ENCODE assay signal across 1 cellular context in genomic region chr2:164514491-164514890, GRCh38.
TF ChIP-seq lines count a peak whose summit lies in the region.

No MANE protein-coding gene starts in this region.

TF ChIP-seq in HepG2, 621 proteins besides CTCF, POLR2A, EP300 and RAD21 (continued from another document and continues in another):
- TF ChIP-seq ATF3 (CRISPR knock-in tag; IDR thresholded peaks at IDR 0.05) (peak; percentile 77), ZNF724P (CRISPR knock-in tag; IDR thresholded peaks at IDR 0.05; ENCODE audit: borderline replicate concordance) (no peak), ATF7 (IDR thresholded peaks at IDR 0.05) (no peak), ATF7 (CRISPR knock-in tag; IDR thresholded peaks at IDR 0.05) (no peak), NAIF1 (CRISPR knock-in tag; IDR thresholded peaks at IDR 0.05; ENCODE audit: borderline replicate concordance) (no peak), ZBTB3 (CRISPR knock-in tag; IDR thresholded peaks at IDR 0.05; ENCODE audit: borderline replicate concordance, low read depth) (no peak), ZNF33A (CRISPR knock-in tag; IDR thresholded peaks at IDR 0.05; ENCODE audit: borderline replicate concordance) (no peak), ZNF317 (CRISPR knock-in tag; IDR thresholded peaks at IDR 0.05) (no peak), ZNF280B (CRISPR knock-in tag; IDR thresholded peaks at IDR 0.05; ENCODE audit: borderline replicate concordance) (no peak), STAT6 (CRISPR knock-in tag; IDR thresholded peaks at IDR 0.05; ENCODE audit: borderline replicate concordance) (no peak), IKZF1 (IDR thresholded peaks at IDR 0.05) (no peak), CAMTA2 (CRISPR knock-in tag; IDR thresholded peaks at IDR 0.05; ENCODE audit: borderline replicate concordance) (no peak), TP53 (CRISPR knock-in tag; conservative IDR thresholded peaks at IDR 0.05) (no peak), ZNF841 (CRISPR knock-in tag; IDR thresholded peaks at IDR 0.05; ENCODE audit: borderline replicate concordance) (no peak), NR2F2 (IDR thresholded peaks at IDR 0.05; ENCODE audit: borderline replicate concordance, low read depth) (no peak), ZNF432 (CRISPR knock-in tag; IDR thresholded peaks at IDR 0.05; ENCODE audit: borderline replicate concordance) (no peak), YY1 (IDR thresholded peaks at IDR 0.05; ENCODE audit: insufficient read depth, insufficient replicate concordance, low read depth, low read length) (peak; percentile 10), ZNF597 (CRISPR knock-in tag; IDR thresholded peaks at IDR 0.05) (no peak), DBP (CRISPR knock-in tag; IDR thresholded peaks at IDR 0.05; ENCODE audit: not compliant biosample characterization) (no peak), ZNF143 (CRISPR knock-in tag; IDR thresholded peaks at IDR 0.05) (no peak), DZIP1 (CRISPR knock-in tag; IDR thresholded peaks at IDR 0.05) (no peak), CREM (IDR thresholded peaks at IDR 0.05) (no peak; the same call in 1 of the 2 replicates), CREM (CRISPR knock-in tag; IDR thresholded peaks at IDR 0.05) (no peak), ZNF24 (IDR thresholded peaks at IDR 0.05) (no peak), HMGA1 (CRISPR knock-in tag; conservative IDR thresholded peaks at IDR 0.05) (no peak), SMAD1 (CRISPR knock-in tag; IDR thresholded peaks at IDR 0.05; ENCODE audit: borderline replicate concordance, low read depth) (no peak), ZNF761 (CRISPR knock-in tag; conservative IDR thresholded peaks at IDR 0.05) (no peak), ZNF484 (CRISPR knock-in tag; IDR thresholded peaks at IDR 0.05; ENCODE audit: borderline replicate concordance, low read depth) (no peak), ZMAT5 (CRISPR knock-in tag; IDR thresholded peaks at IDR 0.05; ENCODE audit: borderline replicate concordance, low read depth) (no peak), MYPOP (CRISPR knock-in tag; IDR thresholded peaks at IDR 0.05) (no peak), PITX1 (CRISPR knock-in tag; IDR thresholded peaks at IDR 0.05) (peak; percentile 47; the same call in 1 of the 2 replicates), TRAFD1 (CRISPR knock-in tag; IDR thresholded peaks at IDR 0.05; ENCODE audit: borderline replicate concordance) (no peak), MAF1 (CRISPR knock-in tag; IDR thresholded peaks at IDR 0.05; ENCODE audit: borderline replicate concordance) (no peak), PLRG1 (conservative IDR thresholded peaks at IDR 0.05) (no peak), NR3C1 (CRISPR knock-in tag; IDR thresholded peaks at IDR 0.05) (no peak), FLYWCH1 (CRISPR knock-in tag; IDR thresholded peaks at IDR 0.05) (no peak), CHD2 (IDR thresholded peaks at IDR 0.05; ENCODE audit: low read depth, low read length) (no peak), POGZ (CRISPR knock-in tag; IDR thresholded peaks at IDR 0.05) (peak; percentile 67), FIP1L1 (IDR thresholded peaks at IDR 0.05; ENCODE audit: borderline replicate concordance, insufficient read depth, low read depth, low read length) (no peak), ZNF75D (CRISPR knock-in tag; IDR thresholded peaks at IDR 0.05; ENCODE audit: borderline replicate concordance) (no peak), ZFP90 (CRISPR knock-in tag; IDR thresholded peaks at IDR 0.05; ENCODE audit: borderline replicate concordance) (no peak), HNF4A (CRISPR knock-in tag; IDR thresholded peaks at IDR 0.05) (peak; percentile 74), IRX3 (CRISPR knock-in tag; IDR thresholded peaks at IDR 0.05; ENCODE audit: borderline replicate concordance, low read depth) (no peak), NFE2 (CRISPR knock-in tag; IDR thresholded peaks at IDR 0.05) (no peak; the same call in 1 of the 2 replicates), ETV5 (CRISPR knock-in tag; IDR thresholded peaks at IDR 0.05; ENCODE audit: borderline replicate concordance) (0 out of 2 replicates have a peak, but pooled peaks have one; percentile 8), TOPORS (CRISPR knock-in tag; IDR thresholded peaks at IDR 0.05) (no peak), GTF3A (CRISPR knock-in tag; conservative IDR thresholded peaks at IDR 0.05) (no peak), ZSCAN9 (CRISPR knock-in tag; IDR thresholded peaks at IDR 0.05; ENCODE audit: borderline replicate concordance) (no peak), ZC3H4 (CRISPR knock-in tag; IDR thresholded peaks at IDR 0.05; ENCODE audit: borderline replicate concordance) (no peak), CCAR2 (optimal IDR thresholded peaks at IDR 0.05; ENCODE audit: low read depth, low read length) (no peak), GTF2F1 (IDR thresholded peaks at IDR 0.05; ENCODE audit: low read length) (no peak), SNAPC2 (CRISPR knock-in tag; IDR thresholded peaks at IDR 0.05) (no peak), ZKSCAN5 (CRISPR knock-in tag; IDR thresholded peaks at IDR 0.05) (no peak), HNRNPLL (IDR thresholded peaks at IDR 0.05; ENCODE audit: low read depth, low read length, poor library complexity, severe bottlenecking) (no peak), ZNF503 (CRISPR knock-in tag; IDR thresholded peaks at IDR 0.05) (no peak), HOXA5 (CRISPR knock-in tag; IDR thresholded peaks at IDR 0.05) (no peak), HINFP (CRISPR knock-in tag; IDR thresholded peaks at IDR 0.05; ENCODE audit: low read depth) (no peak)
